Comparison of ENCODE assay signal across 10 cellular contexts in genomic region chr19:18354743-18355142, GRCh38. TPM values are rescaled to one million over a fixed set of nuclear protein-coding genes. Genes with fewer than 3 reads are reported as not detected.
"Had no signal": no experiment of that assay in that cellular context is flagged by ENCODE, and none has a peak within 500 bp of the region (broad histone marks: within the 10 kb centered on the region; RNA-seq: fewer than 3 reads in every experiment).

No MANE protein-coding gene starts in this region.

RNA-seq across cellular contexts. Expression of gene GDF15, which starts 31.2 kb away (rescaled TPM):
- total RNA-seq: activated CD4-positive, alpha-beta memory T cell treated with anti-CD3 and anti-CD28 coated beads, Interleukin-2, amount 10 ng/mL, durations not matched to agents 7 days and 5 days; activated CD4-positive, alpha-beta T cell treated with anti-CD3 and anti-CD28 coated beads for 36 hours; activated CD4-positive, alpha-beta T cell treated with anti-CD3 and anti-CD28 coated beads, Interleukin-2, amount 10 ng/mL, durations not matched to agents 7 days and 5 days; activated CD8-positive, alpha-beta memory T cell treated with anti-CD3 and anti-CD28 coated beads, Interleukin-2, amount 10 ng/mL, durations not matched to agents 7 days and 5 days; activated CD8-positive, alpha-beta T cell treated with anti-CD3 and anti-CD28 coated beads, Interleukin-2, amount 10 ng/mL, durations not matched to agents 7 days and 5 days; activated naive CD8-positive, alpha-beta T cell treated with anti-CD3 and anti-CD28 coated beads for 36 hours; activated T-helper 2 cell treated with anti-CD3 and anti-CD28 coated beads, Interferon-gamma antibody, Interleukin-2, Interleukin-4, amounts not matched to agents 10 μg/mL and 5 μg/mL and 100 μg/mL, durations not matched to agents 14 hours and 24 hours and 36 hours; T-helper 2 cell treated with Interferon-gamma antibody and Interleukin-4, amounts not matched to agents 100 ng/mL and 5 ng/mL, for 36 hours had no signal

RNA-seq across cellular contexts. Expression of gene LRRC25, which starts 42.7 kb away (rescaled TPM):
- total RNA-seq: activated CD4-positive, alpha-beta memory T cell treated with anti-CD3 and anti-CD28 coated beads, Interleukin-2, amount 10 ng/mL, durations not matched to agents 7 days and 5 days; activated CD4-positive, alpha-beta T cell treated with anti-CD3 and anti-CD28 coated beads for 36 hours; activated CD4-positive, alpha-beta T cell treated with anti-CD3 and anti-CD28 coated beads, Interleukin-2, amount 10 ng/mL, durations not matched to agents 7 days and 5 days; activated naive CD8-positive, alpha-beta T cell treated with anti-CD3 and anti-CD28 coated beads for 36 hours; activated T-helper 2 cell treated with anti-CD3 and anti-CD28 coated beads, Interferon-gamma antibody, Interleukin-2, Interleukin-4, amounts not matched to agents 10 μg/mL and 5 μg/mL and 100 μg/mL, durations not matched to agents 14 hours and 24 hours and 36 hours; astrocyte; T-helper 1 cell treated with Interleukin-12 subunit alpha and Interleukin-12 subunit beta and Interleukin-4 antibody, amounts not matched to agents 30 ng/mL and 1 ng/mL, for 36 hours; T-helper 2 cell treated with Interferon-gamma antibody and Interleukin-4, amounts not matched to agents 100 ng/mL and 5 ng/mL, for 36 hours had no signal
